8 cellular contexts compared by ENCODE assay signal in the genomic region with DNA sequence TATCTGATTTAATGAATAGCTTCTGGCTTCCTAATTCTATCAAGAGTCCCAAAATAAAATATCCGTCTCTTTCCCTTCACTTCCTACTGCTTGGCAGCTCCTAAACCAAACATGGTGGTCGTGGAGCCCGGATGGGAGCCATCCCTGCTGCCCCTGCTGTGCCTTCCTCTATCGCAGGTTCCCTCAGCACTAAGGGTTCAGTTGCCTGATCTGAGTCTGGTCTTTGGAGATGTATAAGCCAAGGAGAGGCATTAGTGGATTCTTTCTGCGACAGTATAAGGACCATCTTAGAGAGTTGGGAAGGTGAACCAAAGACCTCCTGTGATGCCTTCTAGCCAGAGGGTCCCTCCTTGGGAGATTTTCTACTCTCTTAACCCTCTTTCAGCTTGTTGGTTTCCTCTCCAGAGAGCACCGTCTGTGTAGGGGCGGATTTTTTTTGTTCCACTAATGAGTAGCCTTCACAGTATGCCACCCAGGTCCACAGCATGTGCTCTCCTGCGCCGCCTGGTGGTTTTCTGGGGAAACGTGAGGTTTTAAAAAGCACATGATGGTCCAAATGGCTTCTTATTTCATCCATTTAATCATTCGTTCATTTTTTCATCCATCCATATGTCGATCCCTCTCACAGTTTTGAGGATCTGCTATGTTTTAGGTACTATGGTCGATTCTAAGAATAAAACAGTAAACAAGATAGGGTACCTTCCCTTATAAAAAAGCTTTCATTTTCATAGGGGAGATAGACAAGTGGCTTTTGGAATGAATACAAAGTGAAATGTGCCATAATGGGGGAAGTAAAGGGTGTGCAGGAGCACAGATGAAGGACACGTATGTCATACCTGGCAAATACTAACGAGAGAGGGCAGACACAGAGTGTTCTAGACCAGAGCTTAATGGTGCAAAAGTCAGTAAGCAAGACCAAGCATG.
DNase-seq lines count a peak whose midpoint lies in the region; ATAC-seq, FAIRE-seq and TF ChIP-seq lines count a peak whose summit lies in the region.

No MANE protein-coding gene starts in this region.

- TF ChIP-seq CTCF in GM12872 (IDR thresholded peaks at IDR 0.05; ENCODE audit: insufficient read depth, low read depth, low read length), result peak; percentile 94
- TF ChIP-seq CTCF in dorsolateral prefrontal cortex (IDR thresholded peaks at IDR 0.05 in 54 of 56, conservative IDR thresholded peaks at IDR 0.05 in 2 of 56; ENCODE audit: low read depth in 1 of 56, partially characterized antibody in 56 of 56), result peak; percentile 81 to 99 (median 94)
- TF ChIP-seq CTCF in right lobe of liver (IDR thresholded peaks at IDR 0.05), result peak; percentile 84 to 86 (median 86)

- H3K27me3 ChIP-seq in dorsolateral prefrontal cortex, result no peaks in the 10 kb centered on the region
- H3K27me3 ChIP-seq in right lobe of liver, result no peaks in the 10 kb centered on the region

- peak; percentile 3 for FAIRE-seq in A204.1 (lab: Jason Lieb, UNC)

- no peak for TF ChIP-seq POLR2A in right lobe of liver (IDR thresholded peaks at IDR 0.05)

- intact Hi-C loops in dorsolateral prefrontal cortex (cut with DNase I) (loop anchor here (1.0 to 5.0 kb wide), 5 partner anchors 69 to 374 kb away; no protein-coding TSS in a partner anchor), right lobe of liver (cut with DNase I) (loop anchor here in 1 of 2 donors (10.0 kb wide), 1 partner anchor 137 kb away; no protein-coding TSS in a partner anchor)

- no peaks in the 10 kb centered on the region for H3K4me1 ChIP-seq in right lobe of liver

- H3K36me3 ChIP-seq in right lobe of liver, result no peaks in the 10 kb centered on the region

- H3K27ac ChIP-seq in dorsolateral prefrontal cortex (peak overlapping the region in 56 of 59 donors; percentile 1 to 88 (median 71)), right lobe of liver (no peak overlapping the region)

- ATAC-seq in right lobe of liver, result peak; percentile 65 to 87 (median 82)
- no peak for ATAC-seq in GM18502 (IDR thresholded peaks at IDR 0.05; ENCODE audit: poor library complexity, unreplicated experiment)

- H3K4me3 ChIP-seq in dorsolateral prefrontal cortex (peak overlapping the region in 3 of 59 donors; percentile 1 to 11 (median 8)), right lobe of liver (no peak overlapping the region)

- WGBS in right lobe of liver (ENCODE audit: insufficient coverage, low coverage, low lambda C conversion rate, missing lambda C conversion rate), result 22% methylated on average over 14 of the region's 15 CpGs

- H3K9me3 ChIP-seq in right lobe of liver, result no peaks in the 10 kb centered on the region

- DNase-seq in NCI-H187 (lab: John Stamatoyannopoulos, UW) (peak; percentile 78 to 93), UCSD-AML1 (lab: John Stamatoyannopoulos, UW; ENCODE audit: unreplicated experiment) (peak; percentile 57), dorsolateral prefrontal cortex (peak in 9 of 10 donors; percentile 69 to 89 (median 79)), right lobe of liver (peak; percentile 44 to 73 (median 65))
- peak; percentile 35 for DNase-seq in stimulated activated CD8-positive, alpha-beta memory T cell treated with anti-CD3 and anti-CD28 coated beads, Interleukin-7, amount 100 ng/mL, for 24 hours (ENCODE audit: low read depth)

Comparison
In these comparisons a context has a peak if more than half of its experiments do, and no peak if none do; other contexts are left out.
1. DNase-seq: peak in every context shown above with its lines; median percentile 86 in NCI-H187; 79 in dorsolateral prefrontal cortex; 65 in right lobe of liver; 57 in UCSD-AML1; 35 in stimulated activated CD8-positive, alpha-beta memory T cell treated with anti-CD3 and anti-CD28 coated beads, Interleukin-7, amount 100 ng/mL, for 24 hours.
2. H3K27ac ChIP-seq: peak in dorsolateral prefrontal cortex (56 of 59); none in right lobe of liver (0 of 3).
3. Peak in every context shown above with its lines, with median percentiles within 50 percentile points of each other: CTCF ChIP-seq.